Comparison of ENCODE assay signal across 9 cellular contexts in the genomic region with DNA sequence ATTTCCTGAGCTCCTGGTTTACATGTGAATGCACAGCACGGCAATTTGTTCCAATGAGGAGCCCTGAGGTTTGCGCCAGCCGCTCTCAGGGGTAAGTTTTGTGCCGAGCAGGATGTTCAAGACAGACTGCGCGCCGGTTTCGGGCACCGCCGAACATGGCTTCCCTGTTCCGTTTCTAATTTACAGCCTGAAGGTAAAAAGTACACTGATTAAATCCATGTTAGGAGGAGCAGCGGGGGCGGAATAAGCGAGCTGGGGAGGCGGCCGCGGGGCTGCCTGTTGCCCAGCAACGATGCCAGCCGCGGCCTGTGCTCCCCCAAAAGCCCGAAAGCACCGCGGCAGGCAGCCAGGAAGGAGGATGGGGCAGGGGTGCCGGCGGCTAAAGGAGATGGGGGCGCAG. TPM values are rescaled to one million over a fixed set of nuclear protein-coding genes. Genes with fewer than 3 reads are reported as not detected.
A peak's percentile ranks its signal among the peaks of the same experiment; 100 is the strongest.
DNase-seq lines count a peak whose midpoint lies in the region; ATAC-seq, FAIRE-seq and TF ChIP-seq lines count a peak whose summit lies in the region.
"Had no signal": no experiment of that assay in that cellular context is flagged by ENCODE, and none has a peak within 500 bp of the region (broad histone marks: within the 10 kb centered on the region; RNA-seq: fewer than 3 reads in every experiment).

No MANE protein-coding gene starts in this region.

- ATAC-seq in HepG2 (no peak), thoracic aorta (ENCODE audit: insufficient number of reproducible peaks, low FRiP score, low read depth) (no peak), PC-3 (no peak)

- POLR2A ChIA-PET in HepG2 (lab: Yijun Ruan, JAX) (interaction anchor here (0.5 to 6.7 kb wide), 10 partner anchors 10 to 292 kb away, joined by 4 to 176 read pairs (median 6); a partner anchor contains a TSS), PC-3 (lab: Charles Lee; ENCODE audit: unreplicated experiment) (no interaction called here)

- H3F3A ChIP-seq in PC-3 (ENCODE audit: low read length, unreplicated experiment) = no peaks in the 10 kb centered on the region

- H3K4me3 Mint-ChIP-seq in activated naive CD4-positive, alpha-beta T cell treated with anti-CD3 and anti-CD28 coated beads, Interleukin-2, amount 50 U/mL, for 24 hours = peak overlapping the region; percentile 77
- H3K4me3 Mint-ChIP-seq in activated T-helper 2 cell treated with anti-CD3 and anti-CD28 coated beads, Interferon-gamma antibody, Interleukin-2, Interleukin-4, amounts not matched to agents 10 μg/mL and 5 μg/mL and 100 μg/mL, durations not matched to agents 14 hours and 24 hours and 36 hours (ENCODE audit: low read depth) = peak overlapping the region; percentile 45

- BruUV-seq in HepG2 (replicated peaks; lab: Mats Ljungman, UMichigan) (no TSS peak), PC-3 (replicated peaks; lab: Mats Ljungman, UMichigan) (no TSS peak)

- 92% methylated on average over 26 of the region's 26 CpGs for WGBS in HepG2 (ENCODE audit: low lambda C conversion rate)

- H3K36me3 Mint-ChIP-seq in activated naive CD4-positive, alpha-beta T cell treated with anti-CD3 and anti-CD28 coated beads, Interleukin-2, amount 50 U/mL, for 24 hours = peaks cover 2% of the 10 kb centered on the region
- no peaks in the 10 kb centered on the region for H3K36me3 Mint-ChIP-seq in activated T-helper 2 cell treated with anti-CD3 and anti-CD28 coated beads, Interferon-gamma antibody, Interleukin-2, Interleukin-4, amounts not matched to agents 10 μg/mL and 5 μg/mL and 100 μg/mL, durations not matched to agents 14 hours and 24 hours and 36 hours (ENCODE audit: low read depth)

- H3K9ac ChIP-seq in HepG2 (ENCODE audit: insufficient read depth, low read depth, low read length) = no peak overlapping the region
- H3K9ac ChIP-seq in PC-3 (ENCODE audit: low read length) = no peak overlapping the region

- intact Hi-C loops in activated T-helper 2 cell treated with anti-CD3 and anti-CD28 coated beads, Interferon-gamma antibody, Interleukin-2, Interleukin-4, amounts not matched to agents 10 μg/mL and 5 μg/mL and 100 μg/mL, durations not matched to agents 14 hours and 24 hours and 36 hours (cut with micrococcal nuclease) = no loop called here
- intact Hi-C loops in HepG2 (cut with micrococcal nuclease; ENCODE audit: unreplicated experiment) = no loop called here
- intact Hi-C loops in PC-3 (cut with micrococcal nuclease) = no loop called here

- peaks cover 16% of the 10 kb centered on the region for H3K4me1 Mint-ChIP-seq in activated naive CD4-positive, alpha-beta T cell treated with anti-CD3 and anti-CD28 coated beads, Interleukin-2, amount 50 U/mL, for 24 hours
- H3K4me1 Mint-ChIP-seq in activated T-helper 2 cell treated with anti-CD3 and anti-CD28 coated beads, Interferon-gamma antibody, Interleukin-2, Interleukin-4, amounts not matched to agents 10 μg/mL and 5 μg/mL and 100 μg/mL, durations not matched to agents 14 hours and 24 hours and 36 hours (ENCODE audit: low read depth) = peaks cover 15% of the 10 kb centered on the region

- H4K20me1 ChIP-seq in HepG2 (ENCODE audit: insufficient read depth, low read length) = no peaks in the 10 kb centered on the region
- H4K20me1 ChIP-seq in PC-3 (ENCODE audit: low read length) = no peaks in the 10 kb centered on the region

- H3K4me1 ChIP-seq in HepG2 (ENCODE audit: insufficient read depth, low read length) (peaks cover 56% of the 10 kb centered on the region), thoracic aorta (ENCODE audit: control insufficient read depth in 1 of 2, low read depth in 2 of 2) (peaks cover 0 to 15% of the 10 kb centered on the region in 2 donors), PC-3 (ENCODE audit: insufficient read depth, low read length) (no peaks in the 10 kb centered on the region)

- TF ChIP-seq EP300 in HepG2 (IDR thresholded peaks at IDR 0.05; ENCODE audit: low read depth in 2 of 2, low read length in 2 of 2) (no peak), HepG2 (CRISPR knock-in tag; IDR thresholded peaks at IDR 0.05; ENCODE audit: borderline replicate concordance) (no peak)

- no peak for TF ChIP-seq CTCF in HepG2 (CRISPR knock-in tag; IDR thresholded peaks at IDR 0.05)
- no peak for TF ChIP-seq CTCF in thoracic aorta (IDR thresholded peaks at IDR 0.05)
- no peak for TF ChIP-seq CTCF in PC-3 (conservative IDR thresholded peaks at IDR 0.05; ENCODE audit: low read depth, low read length)

- TF ChIP-seq POLR2A in HepG2 (IDR thresholded peaks at IDR 0.05; ENCODE audit: insufficient read depth in 1 of 2, low read depth in 2 of 2, low read length in 2 of 2) = no peak

- no peaks in the 10 kb centered on the region for H3K9me2 ChIP-seq in PC-3 (replicated peaks; ENCODE audit: low read length)

- H3K27me3 Mint-ChIP-seq in activated naive CD4-positive, alpha-beta T cell treated with anti-CD3 and anti-CD28 coated beads, Interleukin-2, amount 50 U/mL, for 24 hours = peaks cover 13% of the 10 kb centered on the region
- peaks cover 55% of the 10 kb centered on the region for H3K27me3 Mint-ChIP-seq in activated T-helper 2 cell treated with anti-CD3 and anti-CD28 coated beads, Interferon-gamma antibody, Interleukin-2, Interleukin-4, amounts not matched to agents 10 μg/mL and 5 μg/mL and 100 μg/mL, durations not matched to agents 14 hours and 24 hours and 36 hours (ENCODE audit: low read depth)

- H3K79me2 ChIP-seq in HepG2 (ENCODE audit: insufficient read depth, low read length) (no peaks in the 10 kb centered on the region), PC-3 (ENCODE audit: low read length) (no peaks in the 10 kb centered on the region)

- H3K9me3 ChIP-seq in HepG2 (ENCODE audit: low read length) (no peaks in the 10 kb centered on the region), thoracic aorta (no peaks in the 10 kb centered on the region), PC-3 (ENCODE audit: low read length) (no peaks in the 10 kb centered on the region)

- H2AFZ ChIP-seq in HepG2 (ENCODE audit: low read length) (no peak overlapping the region), PC-3 (ENCODE audit: low read length) (no peak overlapping the region)

- H3K4me2 ChIP-seq in HepG2 (ENCODE audit: low read depth, low read length) (no peak overlapping the region), PC-3 (ENCODE audit: low read length) (no peak overlapping the region)

- in situ Hi-C loops in HepG2 (cut with HindIII; ENCODE audit: extremely low pct_ligation_motif_present, low pct_unique_long_range_greater_than_20kb) = loop anchor here (5.0 kb wide), 1 partner anchor 47 kb away; no protein-coding TSS in a partner anchor

- CTCF ChIA-PET in HepG2 (lab: Yijun Ruan, JAX; ENCODE audit: low intra/inter-chr PET ratio, low total read pairs) (interaction anchor here (0.6 to 4.5 kb wide), 6 partner anchors 10 to 105 kb away, joined by 3 to 54 read pairs (median 4); no protein-coding TSS in a partner anchor), PC-3 (lab: Charles Lee) (interaction anchor here (0.5 to 1.1 kb wide), 3 partner anchors 65 to 228 kb away, joined by 4 to 12 read pairs (median 4); no protein-coding TSS in a partner anchor)

- no peak for FAIRE-seq in HepG2 (lab: Jason Lieb, UNC)

- no peaks in the 10 kb centered on the region for H3K27me3 ChIP-seq in HepG2 (ENCODE audit: control insufficient read depth in 1 of 2, insufficient read depth in 2 of 2, low read length in 2 of 2)
- no peaks in the 10 kb centered on the region for H3K27me3 ChIP-seq in thoracic aorta (replicated peaks; ENCODE audit: insufficient read depth)
- no peaks in the 10 kb centered on the region for H3K27me3 ChIP-seq in PC-3 (ENCODE audit: low read length)

- TF ChIP-seq RAD21 in HepG2 (CRISPR knock-in tag; IDR thresholded peaks at IDR 0.05) = no peak

- peaks cover 4 to 11% of the 10 kb centered on the region in 2 experiments; a peak in 3 of 5 replicates for H3K36me3 ChIP-seq in HepG2 (replicated peaks in 1 of 2; ENCODE audit: control insufficient read depth in 1 of 2, insufficient read depth in 2 of 2, low read length in 2 of 2)
- no peaks in the 10 kb centered on the region for H3K36me3 ChIP-seq in thoracic aorta
- H3K36me3 ChIP-seq in PC-3 (ENCODE audit: low read depth, low read length) = no peaks in the 10 kb centered on the region

- no peak overlapping the region for H3K27ac ChIP-seq in HepG2 (ENCODE audit: extremely low read length, insufficient read depth, low read length)
- H3K27ac ChIP-seq in thoracic aorta = no peak overlapping the region
- no peak overlapping the region for H3K27ac ChIP-seq in PC-3 (ENCODE audit: low read length)

- no peak for DNase-seq in activated naive CD4-positive, alpha-beta T cell (lab: John Stamatoyannopoulos, UW)
- DNase-seq in activated T-helper 2 cell treated with anti-CD3 and anti-CD28 coated beads, Interferon-gamma antibody, Interleukin-2, Interleukin-4, amounts not matched to agents 10 μg/mL and 5 μg/mL and 100 μg/mL, durations not matched to agents 14 hours and 24 hours and 36 hours (ENCODE audit: low spot score) = no peak
- DNase-seq in HepG2 (ENCODE audit: low spot score) (no peak), thoracic aorta (ENCODE audit: low spot score) (no peak), HK-2 (ENCODE audit: unreplicated experiment) (no peak), PC-3 (no peak)
- no peak for DNase-seq in stimulated activated CD4-positive, alpha-beta T cell treated with anti-CD3 and anti-CD28 coated beads, Interleukin-4, amount 100 ng/mL, for 4 hours

- no peak overlapping the region for H3K4me3 ChIP-seq in HepG2 (replicated peaks in 1 of 3; ENCODE audit: insufficient read depth in 1 of 3, low read depth in 2 of 3, low read length in 3 of 3)
- peak overlapping the region; percentile 26 for H3K4me3 ChIP-seq in thoracic aorta
- no peak overlapping the region for H3K4me3 ChIP-seq in PC-3 (ENCODE audit: low read length)

- no peaks in the 10 kb centered on the region for H3K9me3 Mint-ChIP-seq in activated naive CD4-positive, alpha-beta T cell treated with anti-CD3 and anti-CD28 coated beads, Interleukin-2, amount 50 U/mL, for 24 hours
- no peaks in the 10 kb centered on the region for H3K9me3 Mint-ChIP-seq in activated T-helper 2 cell treated with anti-CD3 and anti-CD28 coated beads, Interferon-gamma antibody, Interleukin-2, Interleukin-4, amounts not matched to agents 10 μg/mL and 5 μg/mL and 100 μg/mL, durations not matched to agents 14 hours and 24 hours and 36 hours

- no peak overlapping the region for H3K27ac Mint-ChIP-seq in activated naive CD4-positive, alpha-beta T cell treated with anti-CD3 and anti-CD28 coated beads, Interleukin-2, amount 50 U/mL, for 24 hours
- H3K27ac Mint-ChIP-seq in activated T-helper 2 cell treated with anti-CD3 and anti-CD28 coated beads, Interferon-gamma antibody, Interleukin-2, Interleukin-4, amounts not matched to agents 10 μg/mL and 5 μg/mL and 100 μg/mL, durations not matched to agents 14 hours and 24 hours and 36 hours = no peak overlapping the region

RNA-seq across cellular contexts. Expression of a gene that starts 6.4 kb away (rescaled TPM):
- 0.28 and 0.32 TPM in 2 replicates for total RNA-seq in activated T-helper 2 cell treated with anti-CD3 and anti-CD28 coated beads, Interferon-gamma antibody, Interleukin-2, Interleukin-4, amounts not matched to agents 10 μg/mL and 5 μg/mL and 100 μg/mL, durations not matched to agents 14 hours and 24 hours and 36 hours
- total RNA-seq in HepG2 (2016; rRNA removed; fragmentation: Illumina TruSeq; extraction: Trizol) (1.9 and 2.0 TPM in 2 replicates), thoracic aorta (under 1 TPM; 0.63 to 0.68 TPM), PC-3 (2014; rRNA removed) (0.04 TPM in 1 of 2 replicates, not detected in the other)
- total RNA-seq in HepG2 (2016; cell fraction: cytosol; rRNA removed; fragmentation: Illumina TruSeq; extraction: Trizol; ENCODE audit: low read depth) = 0.35 and 0.40 TPM in 2 replicates
- 2.0 and 2.2 TPM in 2 replicates for total RNA-seq in HepG2 (2016; cell fraction: insoluble cytoplasmic fraction; rRNA removed; fragmentation: Illumina TruSeq; extraction: Trizol)
- 1.4 and 1.6 TPM in 2 replicates for total RNA-seq in HepG2 (2016; cell fraction: membrane; rRNA removed; fragmentation: Illumina TruSeq; extraction: Trizol)
- total RNA-seq in HepG2 (2016; cell fraction: nucleus; rRNA removed; fragmentation: Illumina TruSeq; extraction: Trizol) = 1.1 and 1.6 TPM in 2 replicates
- 0.82 and 0.95 TPM in 2 replicates for polyA plus RNA-seq in HepG2 (2011; rRNA removed)
- 0.88 and 1.0 TPM in 2 replicates for polyA plus RNA-seq in HepG2 (2011; cell fraction: cytosol; rRNA removed)
- 0.57 and 0.77 TPM in 2 replicates for polyA plus RNA-seq in HepG2 (2011; cell fraction: nucleus; rRNA removed)
- polyA plus RNA-seq in HepG2 (2012) = 0.73 and 0.79 TPM in 2 replicates
- polyA plus RNA-seq in HepG2 (2016; cell fraction: cytosol; fragmentation: Illumina TruSeq; extraction: Trizol; ENCODE audit: low read depth) = 0.28 and 0.41 TPM in 2 replicates
- 2.7 and 2.9 TPM in 2 replicates for polyA plus RNA-seq in HepG2 (2016; cell fraction: insoluble cytoplasmic fraction; fragmentation: Illumina TruSeq; extraction: Trizol; ENCODE audit: low read depth)
- polyA plus RNA-seq in HepG2 (2016; cell fraction: membrane; fragmentation: Illumina TruSeq; extraction: Trizol; ENCODE audit: low read depth) = 1.2 and 1.3 TPM in 2 replicates
- polyA plus RNA-seq in HepG2 (2016; cell fraction: nucleus; fragmentation: Illumina TruSeq; extraction: Trizol; ENCODE audit: insufficient read depth, low read depth) = 1.7 and 1.8 TPM in 2 replicates
- 2.2 TPM in 1 of 2 replicates, not detected in the other for polyA minus RNA-seq in HepG2 (2011; rRNA and poly(A)+ RNA removed; ENCODE audit: low replicate concordance)
- polyA minus RNA-seq in HepG2 (2011; cell fraction: cytosol; rRNA and poly(A)+ RNA removed) = 0.49 and 1.1 TPM in 2 replicates
- polyA minus RNA-seq in HepG2 (2011; cell fraction: nucleus; rRNA and poly(A)+ RNA removed) = 0.62 and 0.64 TPM in 2 replicates
- polyA plus RNA-seq: BJ had no signal

RNA-seq across cellular contexts. Expression of a gene that starts 11.0 kb away (rescaled TPM):
- total RNA-seq in activated T-helper 2 cell treated with anti-CD3 and anti-CD28 coated beads, Interferon-gamma antibody, Interleukin-2, Interleukin-4, amounts not matched to agents 10 μg/mL and 5 μg/mL and 100 μg/mL, durations not matched to agents 14 hours and 24 hours and 36 hours = 7.7 and 9.3 TPM in 2 replicates
- total RNA-seq in HepG2 (2016; rRNA removed; fragmentation: Illumina TruSeq; extraction: Trizol) = 8.9 and 18.2 TPM in 2 replicates
- 2.9 and 3.0 TPM in 2 replicates for total RNA-seq in HepG2 (2016; cell fraction: cytosol; rRNA removed; fragmentation: Illumina TruSeq; extraction: Trizol; ENCODE audit: low read depth)
- 8.5 and 16.1 TPM in 2 replicates for total RNA-seq in HepG2 (2016; cell fraction: insoluble cytoplasmic fraction; rRNA removed; fragmentation: Illumina TruSeq; extraction: Trizol)
- 6.2 and 8.3 TPM in 2 replicates for total RNA-seq in HepG2 (2016; cell fraction: membrane; rRNA removed; fragmentation: Illumina TruSeq; extraction: Trizol)
- total RNA-seq in HepG2 (2016; cell fraction: nucleus; rRNA removed; fragmentation: Illumina TruSeq; extraction: Trizol) = 14.0 and 18.5 TPM in 2 replicates
- 25.7 and 34.5 TPM in 2 replicates for polyA plus RNA-seq in HepG2 (2011; rRNA removed)
- polyA plus RNA-seq in HepG2 (2011; cell fraction: cytosol; rRNA removed) = 18.4 and 21.6 TPM in 2 replicates
- polyA plus RNA-seq in HepG2 (2011; cell fraction: nucleus; rRNA removed) = 60.0 and 62.0 TPM in 2 replicates
- 12.5 and 16.7 TPM in 2 replicates for polyA plus RNA-seq in HepG2 (2012)
- 2.1 and 2.2 TPM in 2 replicates for polyA plus RNA-seq in HepG2 (2016; cell fraction: cytosol; fragmentation: Illumina TruSeq; extraction: Trizol; ENCODE audit: low read depth)
- 11.5 and 14.1 TPM in 2 replicates for polyA plus RNA-seq in HepG2 (2016; cell fraction: insoluble cytoplasmic fraction; fragmentation: Illumina TruSeq; extraction: Trizol; ENCODE audit: low read depth)
- polyA plus RNA-seq in HepG2 (2016; cell fraction: membrane; fragmentation: Illumina TruSeq; extraction: Trizol; ENCODE audit: low read depth) = 4.6 and 5.0 TPM in 2 replicates
- 52.3 and 58.0 TPM in 2 replicates for polyA plus RNA-seq in HepG2 (2016; cell fraction: nucleus; fragmentation: Illumina TruSeq; extraction: Trizol; ENCODE audit: insufficient read depth, low read depth)
- polyA minus RNA-seq in HepG2 (2011; rRNA and poly(A)+ RNA removed; ENCODE audit: low replicate concordance) = 10.1 and 31.5 TPM in 2 replicates
- polyA minus RNA-seq in HepG2 (2011; cell fraction: cytosol; rRNA and poly(A)+ RNA removed) = 14.4 and 20.5 TPM in 2 replicates
- polyA minus RNA-seq in HepG2 (2011; cell fraction: nucleus; rRNA and poly(A)+ RNA removed) = 29.1 and 42.4 TPM in 2 replicates
- total RNA-seq in thoracic aorta = 10 to 100 TPM; 13.1 to 15.4 TPM
- 13.6 and 15.7 TPM in 2 replicates for total RNA-seq in PC-3 (2014; rRNA removed)

RNA-seq across cellular contexts. Expression of a gene that starts 42.4 kb away (rescaled TPM):
- total RNA-seq in activated T-helper 2 cell treated with anti-CD3 and anti-CD28 coated beads, Interferon-gamma antibody, Interleukin-2, Interleukin-4, amounts not matched to agents 10 μg/mL and 5 μg/mL and 100 μg/mL, durations not matched to agents 14 hours and 24 hours and 36 hours = 34.9 and 35.9 TPM in 2 replicates
- total RNA-seq in HepG2 (2016; rRNA removed; fragmentation: Illumina TruSeq; extraction: Trizol) (49.9 and 50.7 TPM in 2 replicates), thoracic aorta (100 to 1,000 TPM in 1 of 2 donors, 10 to 100 TPM in 1; 85.7 to 111 TPM), PC-3 (2014; rRNA removed) (21.9 and 29.4 TPM in 2 replicates)
- 13.3 and 15.3 TPM in 2 replicates for total RNA-seq in HepG2 (2016; cell fraction: cytosol; rRNA removed; fragmentation: Illumina TruSeq; extraction: Trizol; ENCODE audit: low read depth)
- total RNA-seq in HepG2 (2016; cell fraction: insoluble cytoplasmic fraction; rRNA removed; fragmentation: Illumina TruSeq; extraction: Trizol) = 44.4 and 46.1 TPM in 2 replicates
- 36.1 and 39.7 TPM in 2 replicates for total RNA-seq in HepG2 (2016; cell fraction: membrane; rRNA removed; fragmentation: Illumina TruSeq; extraction: Trizol)
- total RNA-seq in HepG2 (2016; cell fraction: nucleus; rRNA removed; fragmentation: Illumina TruSeq; extraction: Trizol) = 44.2 and 49.8 TPM in 2 replicates
- polyA plus RNA-seq in HepG2 (2011; rRNA removed) = 41.4 and 52.4 TPM in 2 replicates
- polyA plus RNA-seq in HepG2 (2011; cell fraction: cytosol; rRNA removed) = 28.0 and 28.2 TPM in 2 replicates
- 111 and 114 TPM in 2 replicates for polyA plus RNA-seq in HepG2 (2011; cell fraction: nucleus; rRNA removed)
- polyA plus RNA-seq in HepG2 (2012) = 25.3 and 37.5 TPM in 2 replicates
- polyA plus RNA-seq in HepG2 (2016; cell fraction: cytosol; fragmentation: Illumina TruSeq; extraction: Trizol; ENCODE audit: low read depth) = 13.8 and 15.1 TPM in 2 replicates
- polyA plus RNA-seq in HepG2 (2016; cell fraction: insoluble cytoplasmic fraction; fragmentation: Illumina TruSeq; extraction: Trizol; ENCODE audit: low read depth) = 42.4 and 53.4 TPM in 2 replicates
- polyA plus RNA-seq in HepG2 (2016; cell fraction: membrane; fragmentation: Illumina TruSeq; extraction: Trizol; ENCODE audit: low read depth) = 26.2 and 28.3 TPM in 2 replicates
- 65.8 and 78.0 TPM in 2 replicates for polyA plus RNA-seq in HepG2 (2016; cell fraction: nucleus; fragmentation: Illumina TruSeq; extraction: Trizol; ENCODE audit: insufficient read depth, low read depth)
- polyA minus RNA-seq in HepG2 (2011; rRNA and poly(A)+ RNA removed; ENCODE audit: low replicate concordance) = 18.7 and 34.8 TPM in 2 replicates
- polyA minus RNA-seq in HepG2 (2011; cell fraction: cytosol; rRNA and poly(A)+ RNA removed) = 17.4 TPM in 2 replicates
- 40.3 and 47.5 TPM in 2 replicates for polyA minus RNA-seq in HepG2 (2011; cell fraction: nucleus; rRNA and poly(A)+ RNA removed)

RNA-seq across cellular contexts. Expression of a gene that starts 46.8 kb away (rescaled TPM):
- total RNA-seq in activated T-helper 2 cell treated with anti-CD3 and anti-CD28 coated beads, Interferon-gamma antibody, Interleukin-2, Interleukin-4, amounts not matched to agents 10 μg/mL and 5 μg/mL and 100 μg/mL, durations not matched to agents 14 hours and 24 hours and 36 hours = 0.11 TPM in 1 of 2 replicates, not detected in the other
- 0.07 and 0.38 TPM in 2 replicates for total RNA-seq in HepG2 (2016; rRNA removed; fragmentation: Illumina TruSeq; extraction: Trizol)
- 0.20 and 0.71 TPM in 2 replicates for total RNA-seq in HepG2 (2016; cell fraction: cytosol; rRNA removed; fragmentation: Illumina TruSeq; extraction: Trizol; ENCODE audit: low read depth)
- total RNA-seq in HepG2 (2016; cell fraction: insoluble cytoplasmic fraction; rRNA removed; fragmentation: Illumina TruSeq; extraction: Trizol) = 0.15 and 0.49 TPM in 2 replicates
- 0.46 and 0.55 TPM in 2 replicates for total RNA-seq in HepG2 (2016; cell fraction: membrane; rRNA removed; fragmentation: Illumina TruSeq; extraction: Trizol)
- 0.60 and 0.65 TPM in 2 replicates for total RNA-seq in HepG2 (2016; cell fraction: nucleus; rRNA removed; fragmentation: Illumina TruSeq; extraction: Trizol)
- polyA plus RNA-seq in HepG2 (2011; rRNA removed) = 0.33 and 0.50 TPM in 2 replicates
- 0.09 and 0.24 TPM in 2 replicates for polyA plus RNA-seq in HepG2 (2011; cell fraction: cytosol; rRNA removed)
- 0.51 and 0.68 TPM in 2 replicates for polyA plus RNA-seq in HepG2 (2011; cell fraction: nucleus; rRNA removed)
- 0.16 and 0.20 TPM in 2 replicates for polyA plus RNA-seq in HepG2 (2012)
- polyA plus RNA-seq in HepG2 (2016; cell fraction: cytosol; fragmentation: Illumina TruSeq; extraction: Trizol; ENCODE audit: low read depth) = 0.07 and 0.37 TPM in 2 replicates
- polyA plus RNA-seq in HepG2 (2016; cell fraction: insoluble cytoplasmic fraction; fragmentation: Illumina TruSeq; extraction: Trizol; ENCODE audit: low read depth) = 0.21 and 0.23 TPM in 2 replicates
- polyA plus RNA-seq in HepG2 (2016; cell fraction: membrane; fragmentation: Illumina TruSeq; extraction: Trizol; ENCODE audit: low read depth) = 0.21 and 0.26 TPM in 2 replicates
- polyA plus RNA-seq in HepG2 (2016; cell fraction: nucleus; fragmentation: Illumina TruSeq; extraction: Trizol; ENCODE audit: insufficient read depth, low read depth) = 0.92 and 1.0 TPM in 2 replicates
- polyA minus RNA-seq in HepG2 (2011; rRNA and poly(A)+ RNA removed; ENCODE audit: low replicate concordance) = 0.21 and 0.84 TPM in 2 replicates
- polyA minus RNA-seq in HepG2 (2011; cell fraction: cytosol; rRNA and poly(A)+ RNA removed) = not detected in 2 replicates
- 0.64 and 2.0 TPM in 2 replicates for polyA minus RNA-seq in HepG2 (2011; cell fraction: nucleus; rRNA and poly(A)+ RNA removed)
- not detected for total RNA-seq in thoracic aorta
- not detected in 2 replicates for total RNA-seq in PC-3 (2014; rRNA removed)

RNA-seq across cellular contexts. Expression of a gene that starts 47.0 kb away (rescaled TPM):
- total RNA-seq in activated T-helper 2 cell treated with anti-CD3 and anti-CD28 coated beads, Interferon-gamma antibody, Interleukin-2, Interleukin-4, amounts not matched to agents 10 μg/mL and 5 μg/mL and 100 μg/mL, durations not matched to agents 14 hours and 24 hours and 36 hours = 400 and 412 TPM in 2 replicates
- total RNA-seq in HepG2 (2016; rRNA removed; fragmentation: Illumina TruSeq; extraction: Trizol) (575 and 610 TPM in 2 replicates), thoracic aorta (10 to 100 TPM; 49.5 to 59.3 TPM), PC-3 (2014; rRNA removed) (190 and 198 TPM in 2 replicates)
- total RNA-seq in HepG2 (2016; cell fraction: cytosol; rRNA removed; fragmentation: Illumina TruSeq; extraction: Trizol; ENCODE audit: low read depth) = 434 and 616 TPM in 2 replicates
- total RNA-seq in HepG2 (2016; cell fraction: insoluble cytoplasmic fraction; rRNA removed; fragmentation: Illumina TruSeq; extraction: Trizol) = 541 and 719 TPM in 2 replicates
- 520 and 710 TPM in 2 replicates for total RNA-seq in HepG2 (2016; cell fraction: membrane; rRNA removed; fragmentation: Illumina TruSeq; extraction: Trizol)
- 214 and 220 TPM in 2 replicates for total RNA-seq in HepG2 (2016; cell fraction: nucleus; rRNA removed; fragmentation: Illumina TruSeq; extraction: Trizol)
- 237 and 257 TPM in 2 replicates for polyA plus RNA-seq in HepG2 (2011; rRNA removed)
- polyA plus RNA-seq in HepG2 (2011; cell fraction: cytosol; rRNA removed) = 173 and 215 TPM in 2 replicates
- 111 and 145 TPM in 2 replicates for polyA plus RNA-seq in HepG2 (2011; cell fraction: nucleus; rRNA removed)
- polyA plus RNA-seq in HepG2 (2012) = 221 and 310 TPM in 2 replicates
- 298 and 464 TPM in 2 replicates for polyA plus RNA-seq in HepG2 (2016; cell fraction: cytosol; fragmentation: Illumina TruSeq; extraction: Trizol; ENCODE audit: low read depth)
- polyA plus RNA-seq in HepG2 (2016; cell fraction: insoluble cytoplasmic fraction; fragmentation: Illumina TruSeq; extraction: Trizol; ENCODE audit: low read depth) = 393 and 430 TPM in 2 replicates
- 329 and 431 TPM in 2 replicates for polyA plus RNA-seq in HepG2 (2016; cell fraction: membrane; fragmentation: Illumina TruSeq; extraction: Trizol; ENCODE audit: low read depth)
- polyA plus RNA-seq in HepG2 (2016; cell fraction: nucleus; fragmentation: Illumina TruSeq; extraction: Trizol; ENCODE audit: insufficient read depth, low read depth) = 240 and 275 TPM in 2 replicates
- 39.6 and 61.4 TPM in 2 replicates for polyA minus RNA-seq in HepG2 (2011; rRNA and poly(A)+ RNA removed; ENCODE audit: low replicate concordance)
- polyA minus RNA-seq in HepG2 (2011; cell fraction: cytosol; rRNA and poly(A)+ RNA removed) = 26.8 and 32.8 TPM in 2 replicates
- polyA minus RNA-seq in HepG2 (2011; cell fraction: nucleus; rRNA and poly(A)+ RNA removed) = 52.9 and 60.8 TPM in 2 replicates
